3 cellular contexts compared by ENCODE assay signal in genomic region chr13:39215971-39216370, GRCh38.
"Had no signal": no experiment of that assay in that cellular context is flagged by ENCODE, and none has a peak within 500 bp of the region (broad histone marks: within the 10 kb centered on the region; RNA-seq: fewer than 3 reads in every experiment).

No MANE protein-coding gene starts in this region.

- H3K4me3 ChIP-seq: GM12878 had no signal

- DNase-seq: GDM1, GF-D8 had no signal
